In genomic region chr1:179293340-179294327, GRCh38 we compare ENCODE assay signal across 1 cellular context.
TF ChIP-seq lines count a peak whose summit lies in the region.

TSS of gene SOAT1 (plus strand) at chr1:179293797. CDS start at chr1:179302685, 8,888 bp downstream.

TF ChIP-seq in HepG2, 621 proteins besides CTCF, POLR2A, EP300 and RAD21 (continued from another document and continues in another):
- TF ChIP-seq, protein P1, sequence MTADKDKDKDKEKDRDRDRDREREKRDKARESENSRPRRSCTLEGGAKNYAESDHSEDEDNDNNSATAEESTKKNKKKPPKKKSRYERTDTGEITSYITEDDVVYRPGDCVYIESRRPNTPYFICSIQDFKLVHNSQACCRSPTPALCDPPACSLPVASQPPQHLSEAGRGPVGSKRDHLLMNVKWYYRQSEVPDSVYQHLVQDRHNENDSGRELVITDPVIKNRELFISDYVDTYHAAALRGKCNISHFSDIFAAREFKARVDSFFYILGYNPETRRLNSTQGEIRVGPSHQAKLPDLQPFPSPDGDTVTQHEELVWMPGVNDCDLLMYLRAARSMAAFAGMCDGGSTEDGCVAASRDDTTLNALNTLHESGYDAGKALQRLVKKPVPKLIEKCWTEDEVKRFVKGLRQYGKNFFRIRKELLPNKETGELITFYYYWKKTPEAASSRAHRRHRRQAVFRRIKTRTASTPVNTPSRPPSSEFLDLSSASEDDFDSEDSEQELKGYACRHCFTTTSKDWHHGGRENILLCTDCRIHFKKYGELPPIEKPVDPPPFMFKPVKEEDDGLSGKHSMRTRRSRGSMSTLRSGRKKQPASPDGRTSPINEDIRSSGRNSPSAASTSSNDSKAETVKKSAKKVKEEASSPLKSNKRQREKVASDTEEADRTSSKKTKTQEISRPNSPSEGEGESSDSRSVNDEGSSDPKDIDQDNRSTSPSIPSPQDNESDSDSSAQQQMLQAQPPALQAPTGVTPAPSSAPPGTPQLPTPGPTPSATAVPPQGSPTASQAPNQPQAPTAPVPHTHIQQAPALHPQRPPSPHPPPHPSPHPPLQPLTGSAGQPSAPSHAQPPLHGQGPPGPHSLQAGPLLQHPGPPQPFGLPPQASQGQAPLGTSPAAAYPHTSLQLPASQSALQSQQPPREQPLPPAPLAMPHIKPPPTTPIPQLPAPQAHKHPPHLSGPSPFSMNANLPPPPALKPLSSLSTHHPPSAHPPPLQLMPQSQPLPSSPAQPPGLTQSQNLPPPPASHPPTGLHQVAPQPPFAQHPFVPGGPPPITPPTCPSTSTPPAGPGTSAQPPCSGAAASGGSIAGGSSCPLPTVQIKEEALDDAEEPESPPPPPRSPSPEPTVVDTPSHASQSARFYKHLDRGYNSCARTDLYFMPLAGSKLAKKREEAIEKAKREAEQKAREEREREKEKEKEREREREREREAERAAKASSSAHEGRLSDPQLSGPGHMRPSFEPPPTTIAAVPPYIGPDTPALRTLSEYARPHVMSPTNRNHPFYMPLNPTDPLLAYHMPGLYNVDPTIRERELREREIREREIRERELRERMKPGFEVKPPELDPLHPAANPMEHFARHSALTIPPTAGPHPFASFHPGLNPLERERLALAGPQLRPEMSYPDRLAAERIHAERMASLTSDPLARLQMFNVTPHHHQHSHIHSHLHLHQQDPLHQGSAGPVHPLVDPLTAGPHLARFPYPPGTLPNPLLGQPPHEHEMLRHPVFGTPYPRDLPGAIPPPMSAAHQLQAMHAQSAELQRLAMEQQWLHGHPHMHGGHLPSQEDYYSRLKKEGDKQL (CRISPR knock-in tag; IDR thresholded peaks at IDR 0.05; ENCODE audit: low read depth), result no peak
- TF ChIP-seq ZNF205 (CRISPR knock-in tag; IDR thresholded peaks at IDR 0.05) (no peak), EZH2 (conservative IDR thresholded peaks at IDR 0.05; ENCODE audit: low read depth, low read length) (no peak), ZNF33A (CRISPR knock-in tag; IDR thresholded peaks at IDR 0.05; ENCODE audit: borderline replicate concordance) (0 out of 2 replicates have a peak, but pooled peaks have one; percentile 53), SATB2 (CRISPR knock-in tag; IDR thresholded peaks at IDR 0.05) (no peak), KIAA2018 (CRISPR knock-in tag; IDR thresholded peaks at IDR 0.05; ENCODE audit: borderline replicate concordance) (peak; percentile 28; the same call in 1 of the 2 replicates), ZNF3 (CRISPR knock-in tag; IDR thresholded peaks at IDR 0.05) (no peak), ATF3 (CRISPR knock-in tag; IDR thresholded peaks at IDR 0.05) (no peak), POGZ (CRISPR knock-in tag; IDR thresholded peaks at IDR 0.05) (peak; percentile 64; the same call in 1 of the 2 replicates), MEIS2 (CRISPR knock-in tag; IDR thresholded peaks at IDR 0.05) (no peak; the same call in 1 of the 2 replicates), ZNF678 (CRISPR knock-in tag; IDR thresholded peaks at IDR 0.05) (no peak; the same call in none of the 2 replicates), ZBTB37 (CRISPR knock-in tag; IDR thresholded peaks at IDR 0.05) (no peak), STAT5B (CRISPR knock-in tag; IDR thresholded peaks at IDR 0.05) (no peak), ZNF180 (CRISPR knock-in tag; IDR thresholded peaks at IDR 0.05; ENCODE audit: borderline replicate concordance, low read depth) (no peak), TBP (CRISPR knock-in tag; IDR thresholded peaks at IDR 0.05) (no peak), ZNF367 (CRISPR knock-in tag; IDR thresholded peaks at IDR 0.05; ENCODE audit: borderline replicate concordance) (0 out of 2 replicates have a peak, but pooled peaks have one; percentile 20), NFRKB (IDR thresholded peaks at IDR 0.05) (no peak), ATF6 (CRISPR knock-in tag; conservative IDR thresholded peaks at IDR 0.05) (no peak), SMARCC2 (IDR thresholded peaks at IDR 0.05) (no peak), NR1H2 (CRISPR knock-in tag; IDR thresholded peaks at IDR 0.05; ENCODE audit: borderline replicate concordance, low read depth) (no peak)
- TF ChIP-seq, protein P2, sequence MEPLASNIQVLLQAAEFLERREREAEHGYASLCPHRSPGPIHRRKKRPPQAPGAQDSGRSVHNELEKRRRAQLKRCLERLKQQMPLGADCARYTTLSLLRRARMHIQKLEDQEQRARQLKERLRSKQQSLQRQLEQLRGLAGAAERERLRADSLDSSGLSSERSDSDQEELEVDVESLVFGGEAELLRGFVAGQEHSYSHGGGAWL (CRISPR knock-in tag; IDR thresholded peaks at IDR 0.05), result no peak; the same call in 1 of the 2 replicates
- TF ChIP-seq, protein P3, sequence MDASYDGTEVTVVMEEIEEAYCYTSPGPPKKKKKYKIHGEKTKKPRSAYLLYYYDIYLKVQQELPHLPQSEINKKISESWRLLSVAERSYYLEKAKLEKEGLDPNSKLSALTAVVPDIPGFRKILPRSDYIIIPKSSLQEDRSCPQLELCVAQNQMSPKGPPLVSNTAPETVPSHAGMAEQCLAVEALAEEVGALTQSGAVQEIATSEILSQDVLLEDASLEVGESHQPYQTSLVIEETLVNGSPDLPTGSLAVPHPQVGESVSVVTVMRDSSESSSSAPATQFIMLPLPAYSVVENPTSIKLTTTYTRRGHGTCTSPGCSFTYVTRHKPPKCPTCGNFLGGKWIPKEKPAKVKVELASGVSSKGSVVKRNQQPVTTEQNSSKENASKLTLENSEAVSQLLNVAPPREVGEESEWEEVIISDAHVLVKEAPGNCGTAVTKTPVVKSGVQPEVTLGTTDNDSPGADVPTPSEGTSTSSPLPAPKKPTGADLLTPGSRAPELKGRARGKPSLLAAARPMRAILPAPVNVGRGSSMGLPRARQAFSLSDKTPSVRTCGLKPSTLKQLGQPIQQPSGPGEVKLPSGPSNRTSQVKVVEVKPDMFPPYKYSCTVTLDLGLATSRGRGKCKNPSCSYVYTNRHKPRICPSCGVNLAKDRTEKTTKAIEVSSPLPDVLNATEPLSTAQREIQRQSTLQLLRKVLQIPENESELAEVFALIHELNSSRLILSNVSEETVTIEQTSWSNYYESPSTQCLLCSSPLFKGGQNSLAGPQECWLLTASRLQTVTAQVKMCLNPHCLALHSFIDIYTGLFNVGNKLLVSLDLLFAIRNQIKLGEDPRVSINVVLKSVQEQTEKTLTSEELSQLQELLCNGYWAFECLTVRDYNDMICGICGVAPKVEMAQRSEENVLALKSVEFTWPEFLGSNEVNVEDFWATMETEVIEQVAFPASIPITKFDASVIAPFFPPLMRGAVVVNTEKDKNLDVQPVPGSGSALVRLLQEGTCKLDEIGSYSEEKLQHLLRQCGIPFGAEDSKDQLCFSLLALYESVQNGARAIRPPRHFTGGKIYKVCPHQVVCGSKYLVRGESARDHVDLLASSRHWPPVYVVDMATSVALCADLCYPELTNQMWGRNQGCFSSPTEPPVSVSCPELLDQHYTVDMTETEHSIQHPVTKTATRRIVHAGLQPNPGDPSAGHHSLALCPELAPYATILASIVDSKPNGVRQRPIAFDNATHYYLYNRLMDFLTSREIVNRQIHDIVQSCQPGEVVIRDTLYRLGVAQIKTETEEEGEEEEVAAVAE (CRISPR knock-in tag; IDR thresholded peaks at IDR 0.05; ENCODE audit: borderline replicate concordance), result no peak
- TF ChIP-seq, protein P4, sequence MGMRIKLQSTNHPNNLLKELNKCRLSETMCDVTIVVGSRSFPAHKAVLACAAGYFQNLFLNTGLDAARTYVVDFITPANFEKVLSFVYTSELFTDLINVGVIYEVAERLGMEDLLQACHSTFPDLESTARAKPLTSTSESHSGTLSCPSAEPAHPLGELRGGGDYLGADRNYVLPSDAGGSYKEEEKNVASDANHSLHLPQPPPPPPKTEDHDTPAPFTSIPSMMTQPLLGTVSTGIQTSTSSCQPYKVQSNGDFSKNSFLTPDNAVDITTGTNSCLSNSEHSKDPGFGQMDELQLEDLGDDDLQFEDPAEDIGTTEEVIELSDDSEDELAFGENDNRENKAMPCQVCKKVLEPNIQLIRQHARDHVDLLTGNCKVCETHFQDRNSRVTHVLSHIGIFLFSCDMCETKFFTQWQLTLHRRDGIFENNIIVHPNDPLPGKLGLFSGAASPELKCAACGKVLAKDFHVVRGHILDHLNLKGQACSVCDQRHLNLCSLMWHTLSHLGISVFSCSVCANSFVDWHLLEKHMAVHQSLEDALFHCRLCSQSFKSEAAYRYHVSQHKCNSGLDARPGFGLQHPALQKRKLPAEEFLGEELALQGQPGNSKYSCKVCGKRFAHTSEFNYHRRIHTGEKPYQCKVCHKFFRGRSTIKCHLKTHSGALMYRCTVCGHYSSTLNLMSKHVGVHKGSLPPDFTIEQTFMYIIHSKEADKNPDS (CRISPR knock-in tag; IDR thresholded peaks at IDR 0.05), result no peak
